12 cellular contexts compared by ENCODE assay signal in genomic region chr6:36917541-36918193, GRCh38. TPM values are rescaled to one million over a fixed set of nuclear protein-coding genes. Genes with fewer than 3 reads are reported as not detected.
DNase-seq lines count a peak whose midpoint lies in the region; ATAC-seq and TF ChIP-seq lines count a peak whose summit lies in the region.
"Had no signal": no experiment of that assay in that cellular context is flagged by ENCODE, and none has a peak within 500 bp of the region (broad histone marks: within the 10 kb centered on the region; RNA-seq: fewer than 3 reads in every experiment).

No MANE protein-coding gene starts in this region.

- intact Hi-C loops in upper lobe of right lung (cut with DNase I), result no loop called here

- H3K27ac ChIP-seq in Peyer's patch, result peak overlapping the region; percentile 28 to 72 (median 44)
- peak overlapping the region; percentile 68 for H3K27ac ChIP-seq in upper lobe of right lung

- no peak for TF ChIP-seq POLR2A in Peyer's patch (IDR thresholded peaks at IDR 0.05)

- H3K4me1 ChIP-seq in Peyer's patch (peaks cover 0 to 15% (median 0%) of the 10 kb centered on the region in 4 donors), upper lobe of right lung (peaks cover 41% of the 10 kb centered on the region)

- TF ChIP-seq CTCF in Peyer's patch (IDR thresholded peaks at IDR 0.05) (no peak), omental fat pad (IDR thresholded peaks at IDR 0.05) (no peak), upper lobe of right lung (IDR thresholded peaks at IDR 0.05) (no peak), GM20000 (IDR thresholded peaks at IDR 0.05; ENCODE audit: extremely low read depth, missing control alignments) (no peak)

- H3K36me3 ChIP-seq in Peyer's patch, result peaks cover 0 to 75% (median 0%) of the 10 kb centered on the region in 3 donors
- H3K36me3 ChIP-seq in upper lobe of right lung, result peaks cover 75% of the 10 kb centered on the region

- DNase-seq in Peyer's patch, result no peak
- peak; percentile 98 for DNase-seq in fibroblast of peridontal ligament (ENCODE audit: extremely low read depth)
- DNase-seq in omental fat pad (ENCODE audit: low spot score), result no peak
- peak; percentile 68 for DNase-seq in upper lobe of right lung
- no peak for DNase-seq in GM20000 (ENCODE audit: low spot score)
- no peak for DNase-seq in NCI-H82 treated with DMSO at 0.1 percent for 48 hours (lab: John Stamatoyannopoulos, UW; ENCODE audit: unreplicated experiment)
- no peak for DNase-seq in activated effector memory CD4-positive, alpha-beta T cell treated with Interleukin-2 at 50 U/mL for 16 hours
- DNase-seq in NCI-H2029 (lab: John Stamatoyannopoulos, UW), result no peak
- DNase-seq: activated naive CD8-positive, alpha-beta T cell treated with anti-CD3 and anti-CD28 coated beads, Interleukin-2, amount 50 U/mL, for 24 hours; NCI-H2171; nephron progenitor cell had no signal

- ATAC-seq in omental fat pad (ENCODE audit: low FRiP score), result peak; percentile 24
- peak; percentile 68 for ATAC-seq in upper lobe of right lung
- ATAC-seq: activated naive CD8-positive, alpha-beta T cell treated with anti-CD3 and anti-CD28 coated beads, Interleukin-2, amount 50 U/mL, for 24 hours had no signal

- H3K4me3 ChIP-seq in Peyer's patch, result no peak overlapping the region
- no peak overlapping the region for H3K4me3 ChIP-seq in upper lobe of right lung

- H3K9me3 ChIP-seq in Peyer's patch, result no peaks in the 10 kb centered on the region
- H3K9me3 ChIP-seq in upper lobe of right lung, result no peaks in the 10 kb centered on the region

- H3K27me3 ChIP-seq in Peyer's patch, result no peaks in the 10 kb centered on the region
- H3K27me3 ChIP-seq in upper lobe of right lung, result no peaks in the 10 kb centered on the region

RNA-seq across cellular contexts. Expression of gene C6orf89, which starts 31.9 kb away (rescaled TPM):
- 10 to 100 TPM; 25.6 to 39.1 (median 28.9) TPM for total RNA-seq in Peyer's patch
- total RNA-seq in omental fat pad, result 10 to 100 TPM; 40.2 to 53.0 (median 46.0) TPM
- total RNA-seq in upper lobe of right lung, result 57.9 TPM

RNA-seq across cellular contexts. Expression of gene PI16, which starts 36.9 kb away (rescaled TPM):
- total RNA-seq in Peyer's patch, result 1 to 10 TPM in 2 of 4 donors, not detected in 2; 1.5 to 6.2 TPM
- total RNA-seq in omental fat pad, result 10 to 100 TPM in 2 of 4 donors, 1 to 10 TPM in 2; 1.3 to 41.9 (median 8.9) TPM
- total RNA-seq in upper lobe of right lung, result 3.4 TPM
- total RNA-seq: RPMI7951 had no signal

RNA-seq across cellular contexts. Expression of gene PPIL1, which starts 43.1 kb away (rescaled TPM):
- total RNA-seq in Peyer's patch (10 to 100 TPM in 1 of 4 donors, 1 to 10 TPM in 3; 6.0 to 14.0 (median 6.4) TPM), omental fat pad (10 to 100 TPM; 17.5 to 31.6 (median 20.9) TPM), upper lobe of right lung (15.7 TPM)

Comparison
In these comparisons a context has a peak if more than half of its experiments do, and no peak if none do; other contexts are left out.
1. DNase-seq: peak in fibroblast of peridontal ligament (single experiment) and upper lobe of right lung (single experiment); none in Peyer's patch (0 of 3), omental fat pad (single experiment), GM20000 (single experiment), NCI-H82 treated with DMSO at 0.1 percent for 48 hours (single experiment), activated effector memory CD4-positive, alpha-beta T cell treated with Interleukin-2 at 50 U/mL for 16 hours (single experiment) and NCI-H2029 (single experiment).